Comparison of ENCODE assay signal across 16 cellular contexts in genomic region chr17:15967706-15968399, GRCh38. TPM values are rescaled to one million over a fixed set of nuclear protein-coding genes. Genes with fewer than 3 reads are reported as not detected.
DNase-seq lines count a peak whose midpoint lies in the region; ATAC-seq and TF ChIP-seq lines count a peak whose summit lies in the region.
"Had no signal": no experiment of that assay in that cellular context is flagged by ENCODE, and none has a peak within 500 bp of the region (broad histone marks: within the 10 kb centered on the region; RNA-seq: fewer than 3 reads in every experiment).

No MANE protein-coding gene starts in this region.

- no peaks in the 10 kb centered on the region for H3K9me3 Mint-ChIP-seq in activated CD8-positive, alpha-beta T cell treated with anti-CD3 and anti-CD28 coated beads, Interleukin-2, amount 10 ng/mL, durations not matched to agents 7 days and 5 days (ENCODE audit: insufficient read depth)
- H3K9me3 Mint-ChIP-seq: activated naive CD8-positive, alpha-beta T cell treated with anti-CD3 and anti-CD28 coated beads, Interleukin-2, amount 50 U/mL, for 24 hours; activated T-helper 1 cell treated with anti-CD3 and anti-CD28 coated beads, Interleukin-12 subunit alpha, Interleukin-12 subunit beta, Interleukin-2, Interleukin-4 antibody, amounts not matched to agents 30 ng/mL and 10 ng/mL and 1 ng/mL, durations not matched to agents 14 hours and 24 hours and 36 hours; naive thymus-derived CD8-positive, alpha-beta T cell had no signal

- intact Hi-C loops in sigmoid colon (cut with DNase I): no loop called here

- H3K27ac ChIP-seq in HUES6 (ENCODE audit: low read depth, low read length) (peak overlapping the region; percentile 96; the same call in 1 of the 2 replicates), VCaP (peak overlapping the region; percentile 86), sigmoid colon (no peak overlapping the region)
- H3K27ac ChIP-seq: psoas muscle had no signal

- H3K9me3 ChIP-seq in HUES6 (ENCODE audit: control insufficient read depth, insufficient read depth, low read depth, low read length) (no peaks in the 10 kb centered on the region), sigmoid colon (no peaks in the 10 kb centered on the region)
- H3K9me3 ChIP-seq: psoas muscle had no signal

- H3K4me3 Mint-ChIP-seq in activated CD8-positive, alpha-beta T cell treated with anti-CD3 and anti-CD28 coated beads, Interleukin-2, amount 10 ng/mL, durations not matched to agents 7 days and 5 days: no peak overlapping the region
- H3K4me3 Mint-ChIP-seq: activated naive CD8-positive, alpha-beta T cell treated with anti-CD3 and anti-CD28 coated beads, Interleukin-2, amount 50 U/mL, for 24 hours; activated T-helper 1 cell treated with anti-CD3 and anti-CD28 coated beads, Interleukin-12 subunit alpha, Interleukin-12 subunit beta, Interleukin-2, Interleukin-4 antibody, amounts not matched to agents 30 ng/mL and 10 ng/mL and 1 ng/mL, durations not matched to agents 14 hours and 24 hours and 36 hours had no signal

- 92 to 93% methylated on average over 11 of the region's 11 CpGs for WGBS in sigmoid colon, 2 donors

- CTCF ChIA-PET in activated CD8-positive, alpha-beta T cell treated with anti-CD3 and anti-CD28 coated beads, Interleukin-2, amount 10 ng/mL, durations not matched to agents 7 days and 5 days (lab: Charles Lee): no interaction called here

- H3K4me1 ChIP-seq in HUES6 (ENCODE audit: control insufficient read depth, insufficient read depth, low read length): peaks cover 60% of the 10 kb centered on the region
- peaks cover 0 to 5% (median 0%) of the 10 kb centered on the region in 4 donors for H3K4me1 ChIP-seq in sigmoid colon
- H3K4me1 ChIP-seq: psoas muscle had no signal

- H3K27me3 ChIP-seq in HUES6 (ENCODE audit: control insufficient read depth, insufficient read depth, low read length) (no peaks in the 10 kb centered on the region), sigmoid colon (no peaks in the 10 kb centered on the region)

- DNase-seq in kidney tubule cell (ENCODE audit: low spot score): peak; percentile 38
- DNase-seq in sigmoid colon: peak; percentile 17
- no peak for DNase-seq in occipital lobe (lab: John Stamatoyannopoulos, UW)
- no peak for DNase-seq in activated CD8-positive, alpha-beta T cell treated with anti-CD3 and anti-CD28 coated beads, Interleukin-2, amount 10 ng/mL, durations not matched to agents 7 days and 5 days
- DNase-seq: activated CD8-positive, alpha-beta memory T cell treated with anti-CD3 and anti-CD28 coated beads for 24 hours; activated naive CD8-positive, alpha-beta T cell treated with anti-CD3 and anti-CD28 coated beads, Interleukin-2, amount 50 U/mL, for 24 hours; glutamatergic neuron; naive thymus-derived CD8-positive, alpha-beta T cell; psoas muscle; SHP77 treated with DMSO at 0.1 percent for 48 hours; stimulated activated CD8-positive, alpha-beta memory T cell treated with anti-CD3 and anti-CD28 coated beads, Interleukin-4, amount 100 ng/mL, for 48 hours had no signal

- TF ChIP-seq POLR2A in sigmoid colon (IDR thresholded peaks at IDR 0.05): no peak

- ATAC-seq in HG03097 (IDR thresholded peaks at IDR 0.05; ENCODE audit: low FRiP score, unreplicated experiment) (no peak), GM21528 (IDR thresholded peaks at IDR 0.05; ENCODE audit: low FRiP score, unreplicated experiment) (no peak)
- ATAC-seq in activated CD8-positive, alpha-beta T cell treated with anti-CD3 and anti-CD28 coated beads, Interleukin-2, amount 10 ng/mL, durations not matched to agents 7 days and 5 days: no peak
- ATAC-seq: activated naive CD8-positive, alpha-beta T cell treated with anti-CD3 and anti-CD28 coated beads, Interleukin-2, amount 50 U/mL, for 24 hours; psoas muscle had no signal

- H3K36me3 ChIP-seq in HUES6 (ENCODE audit: control insufficient read depth, insufficient read depth, low read length): no peaks in the 10 kb centered on the region
- H3K36me3 ChIP-seq in sigmoid colon: no peaks in the 10 kb centered on the region

- TF ChIP-seq CTCF in VCaP (conservative IDR thresholded peaks at IDR 0.05) (no peak), sigmoid colon (IDR thresholded peaks at IDR 0.05) (no peak)

- H3K4me1 Mint-ChIP-seq in activated CD8-positive, alpha-beta T cell treated with anti-CD3 and anti-CD28 coated beads, Interleukin-2, amount 10 ng/mL, durations not matched to agents 7 days and 5 days (ENCODE audit: low read depth): peaks cover 33% of the 10 kb centered on the region

- POLR2A ChIA-PET in activated CD8-positive, alpha-beta T cell treated with anti-CD3 and anti-CD28 coated beads, Interleukin-2, amount 10 ng/mL, durations not matched to agents 7 days and 5 days (lab: Charles Lee): no interaction called here

- peak overlapping the region; percentile 96 for H3K9ac ChIP-seq in HUES6 (ENCODE audit: low read length)

- peaks cover 2% of the 10 kb centered on the region for H3K36me3 Mint-ChIP-seq in activated CD8-positive, alpha-beta T cell treated with anti-CD3 and anti-CD28 coated beads, Interleukin-2, amount 10 ng/mL, durations not matched to agents 7 days and 5 days (ENCODE audit: low read depth)
- H3K36me3 Mint-ChIP-seq: naive thymus-derived CD8-positive, alpha-beta T cell had no signal

- H3K27ac Mint-ChIP-seq in activated CD8-positive, alpha-beta T cell treated with anti-CD3 and anti-CD28 coated beads, Interleukin-2, amount 10 ng/mL, durations not matched to agents 7 days and 5 days: no peak overlapping the region
- H3K27ac Mint-ChIP-seq: activated naive CD8-positive, alpha-beta T cell treated with anti-CD3 and anti-CD28 coated beads, Interleukin-2, amount 50 U/mL, for 24 hours; activated T-helper 1 cell treated with anti-CD3 and anti-CD28 coated beads, Interleukin-12 subunit alpha, Interleukin-12 subunit beta, Interleukin-2, Interleukin-4 antibody, amounts not matched to agents 30 ng/mL and 10 ng/mL and 1 ng/mL, durations not matched to agents 14 hours and 24 hours and 36 hours had no signal

- no peak for TF ChIP-seq EP300 in sigmoid colon (IDR thresholded peaks at IDR 0.05)

- H3K4me3 ChIP-seq in HUES6 (ENCODE audit: low read depth, low read length) (no peak overlapping the region), sigmoid colon (no peak overlapping the region)
- H3K4me3 ChIP-seq: psoas muscle had no signal

- H3K27me3 Mint-ChIP-seq in activated CD8-positive, alpha-beta T cell treated with anti-CD3 and anti-CD28 coated beads, Interleukin-2, amount 10 ng/mL, durations not matched to agents 7 days and 5 days (ENCODE audit: low read depth): no peaks in the 10 kb centered on the region

RNA-seq across cellular contexts. Expression of gene ADORA2B, which starts 22.9 kb away (rescaled TPM):
- 1 to 10 TPM; 2.2 to 5.4 (median 3.9) TPM for total RNA-seq in sigmoid colon
- polyA plus RNA-seq in sigmoid colon: 10 to 100 TPM in 2 of 3 donors, 1 to 10 TPM in 1; 9.9 to 21.4 (median 12.0) TPM
- total RNA-seq in occipital lobe: 3.6 TPM
- 1 to 10 TPM; 1.7 to 2.9 TPM for total RNA-seq in activated CD8-positive, alpha-beta T cell treated with anti-CD3 and anti-CD28 coated beads, Interleukin-2, amount 10 ng/mL, durations not matched to agents 7 days and 5 days
- total RNA-seq: naive thymus-derived CD8-positive, alpha-beta T cell had no signal

RNA-seq across cellular contexts. Expression of gene ZSWIM7, which starts 31.7 kb away (rescaled TPM):
- total RNA-seq in sigmoid colon: 10 to 100 TPM; 13.0 to 25.8 (median 18.3) TPM
- polyA plus RNA-seq in sigmoid colon: 10 to 100 TPM; 35.0 to 55.5 (median 46.2) TPM
- total RNA-seq in occipital lobe: 15.6 TPM
- total RNA-seq in activated CD8-positive, alpha-beta T cell treated with anti-CD3 and anti-CD28 coated beads, Interleukin-2, amount 10 ng/mL, durations not matched to agents 7 days and 5 days: 10 to 100 TPM; 19.3 to 20.0 TPM

RNA-seq across cellular contexts. Expression of gene TTC19, which starts 31.8 kb away (rescaled TPM):
- total RNA-seq in sigmoid colon (10 to 100 TPM; 41.0 to 59.1 (median 42.8) TPM), occipital lobe (36.8 TPM)
- 10 to 100 TPM; 24.6 to 33.5 (median 32.3) TPM for polyA plus RNA-seq in sigmoid colon
- 10 to 100 TPM; 31.5 to 38.1 TPM for total RNA-seq in activated CD8-positive, alpha-beta T cell treated with anti-CD3 and anti-CD28 coated beads, Interleukin-2, amount 10 ng/mL, durations not matched to agents 7 days and 5 days

Comparison
In these comparisons a context has a peak if more than half of its experiments do, and no peak if none do; other contexts are left out.
1. H3K27ac ChIP-seq: peak in HUES6 (single experiment) and VCaP (single experiment); none in sigmoid colon (0 of 4).
2. DNase-seq: peak in kidney tubule cell (single experiment) and sigmoid colon (single experiment); none in occipital lobe (single experiment) and activated CD8-positive, alpha-beta T cell treated with anti-CD3 and anti-CD28 coated beads, Interleukin-2, amount 10 ng/mL, durations not matched to agents 7 days and 5 days (single experiment).